Comparison of ENCODE assay signal across 1 cellular context in genomic region chr19:32971715-32972540, GRCh38.
A peak's percentile ranks its signal among the peaks of the same experiment; 100 is the strongest.
TF ChIP-seq lines count a peak whose summit lies in the region.

CEP89 (minus strand) TSS chr19:32971958; CDS start chr19:32971874, 84 bp downstream.
A gene with protein sequence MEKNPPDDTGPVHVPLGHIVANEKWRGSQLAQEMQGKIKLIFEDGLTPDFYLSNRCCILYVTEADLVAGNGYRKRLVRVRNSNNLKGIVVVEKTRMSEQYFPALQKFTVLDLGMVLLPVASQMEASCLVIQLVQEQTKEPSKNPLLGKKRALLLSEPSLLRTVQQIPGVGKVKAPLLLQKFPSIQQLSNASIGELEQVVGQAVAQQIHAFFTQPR (plus strand): TSS chr19:32972242. CDS start chr19:32973197, 955 bp downstream.

TF ChIP-seq in HepG2, 621 proteins besides CTCF, POLR2A, EP300 and RAD21 (continued from another document and continues in another):
- TF ChIP-seq TRAFD1 (CRISPR knock-in tag; IDR thresholded peaks at IDR 0.05; ENCODE audit: borderline replicate concordance) (no peak), ZNF225 (CRISPR knock-in tag; IDR thresholded peaks at IDR 0.05) (no peak), ZNF441 (CRISPR knock-in tag; IDR thresholded peaks at IDR 0.05; ENCODE audit: borderline replicate concordance) (no peak), SOX5 (CRISPR knock-in tag; IDR thresholded peaks at IDR 0.05; ENCODE audit: borderline replicate concordance) (0 out of 2 replicates have a peak, but pooled peaks have one; percentile 24), ZNF784 (CRISPR knock-in tag; IDR thresholded peaks at IDR 0.05; ENCODE audit: borderline replicate concordance) (peak; percentile 52; the same call in 1 of the 2 replicates), ZNF614 (CRISPR knock-in tag; IDR thresholded peaks at IDR 0.05; ENCODE audit: borderline replicate concordance) (0 out of 2 replicates have a peak, but pooled peaks have one; percentile 33), ARID5B (CRISPR knock-in tag; IDR thresholded peaks at IDR 0.05) (peak; percentile 43; the same call in 1 of the 2 replicates), MAFK (conservative IDR thresholded peaks at IDR 0.05 in 1 of 2, IDR thresholded peaks at IDR 0.05 in 1 of 2; ENCODE audit: low read length in 2 of 2) (no peak), PRDM15 (CRISPR knock-in tag; IDR thresholded peaks at IDR 0.05) (no peak), ZSCAN21 (CRISPR knock-in tag; IDR thresholded peaks at IDR 0.05; ENCODE audit: borderline replicate concordance) (peak; percentile 99), ZKSCAN1 (IDR thresholded peaks at IDR 0.05; ENCODE audit: low read length) (no peak; the same call in 1 of the 2 replicates), SIX1 (CRISPR knock-in tag; IDR thresholded peaks at IDR 0.05; ENCODE audit: borderline replicate concordance) (peak; percentile 97), ZNF33A (CRISPR knock-in tag; IDR thresholded peaks at IDR 0.05; ENCODE audit: borderline replicate concordance) (no peak), ARNT2 (CRISPR knock-in tag; IDR thresholded peaks at IDR 0.05; ENCODE audit: low read depth) (peak; percentile 99), ZNF251 (CRISPR knock-in tag; IDR thresholded peaks at IDR 0.05) (no peak), REST (IDR thresholded peaks at IDR 0.05; ENCODE audit: borderline replicate concordance in 1 of 2, low read depth in 1 of 2, low read length in 2 of 2) (no peak), ZNF768 (CRISPR knock-in tag; IDR thresholded peaks at IDR 0.05) (no peak), TARDBP (CRISPR knock-in tag; IDR thresholded peaks at IDR 0.05) (peak; percentile 92; the same call in 1 of the 2 replicates), ZBTB7A (CRISPR knock-in tag; IDR thresholded peaks at IDR 0.05) (0 out of 2 replicates have a peak, but pooled peaks have one; percentile 38), RARA (CRISPR knock-in tag; IDR thresholded peaks at IDR 0.05) (peak; percentile 86), MTF1 (CRISPR knock-in tag; IDR thresholded peaks at IDR 0.05) (no peak), MIXL1 (CRISPR knock-in tag; IDR thresholded peaks at IDR 0.05) (peak; percentile 51; the same call in 1 of the 2 replicates), TFE3 (CRISPR knock-in tag; IDR thresholded peaks at IDR 0.05) (no peak), KLF12 (CRISPR knock-in tag; IDR thresholded peaks at IDR 0.05; ENCODE audit: borderline replicate concordance) (peak; percentile 93), ZNF572 (CRISPR knock-in tag; IDR thresholded peaks at IDR 0.05) (0 out of 2 replicates have a peak, but pooled peaks have one; percentile 18), ZNF580 (CRISPR knock-in tag; IDR thresholded peaks at IDR 0.05; ENCODE audit: borderline replicate concordance, low read depth) (peak; percentile 62; the same call in 1 of the 2 replicates), ZUFSP (CRISPR knock-in tag; IDR thresholded peaks at IDR 0.05; ENCODE audit: borderline replicate concordance) (no peak), HOXA7 (CRISPR knock-in tag; IDR thresholded peaks at IDR 0.05) (no peak), ZNF230 (CRISPR knock-in tag; IDR thresholded peaks at IDR 0.05) (peak; percentile 50; the same call in 1 of the 2 replicates)
- TF ChIP-seq, protein P1, sequence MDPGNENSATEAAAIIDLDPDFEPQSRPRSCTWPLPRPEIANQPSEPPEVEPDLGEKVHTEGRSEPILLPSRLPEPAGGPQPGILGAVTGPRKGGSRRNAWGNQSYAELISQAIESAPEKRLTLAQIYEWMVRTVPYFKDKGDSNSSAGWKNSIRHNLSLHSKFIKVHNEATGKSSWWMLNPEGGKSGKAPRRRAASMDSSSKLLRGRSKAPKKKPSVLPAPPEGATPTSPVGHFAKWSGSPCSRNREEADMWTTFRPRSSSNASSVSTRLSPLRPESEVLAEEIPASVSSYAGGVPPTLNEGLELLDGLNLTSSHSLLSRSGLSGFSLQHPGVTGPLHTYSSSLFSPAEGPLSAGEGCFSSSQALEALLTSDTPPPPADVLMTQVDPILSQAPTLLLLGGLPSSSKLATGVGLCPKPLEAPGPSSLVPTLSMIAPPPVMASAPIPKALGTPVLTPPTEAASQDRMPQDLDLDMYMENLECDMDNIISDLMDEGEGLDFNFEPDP (CRISPR knock-in tag; conservative IDR thresholded peaks at IDR 0.05), result no peak
- TF ChIP-seq, protein P2, sequence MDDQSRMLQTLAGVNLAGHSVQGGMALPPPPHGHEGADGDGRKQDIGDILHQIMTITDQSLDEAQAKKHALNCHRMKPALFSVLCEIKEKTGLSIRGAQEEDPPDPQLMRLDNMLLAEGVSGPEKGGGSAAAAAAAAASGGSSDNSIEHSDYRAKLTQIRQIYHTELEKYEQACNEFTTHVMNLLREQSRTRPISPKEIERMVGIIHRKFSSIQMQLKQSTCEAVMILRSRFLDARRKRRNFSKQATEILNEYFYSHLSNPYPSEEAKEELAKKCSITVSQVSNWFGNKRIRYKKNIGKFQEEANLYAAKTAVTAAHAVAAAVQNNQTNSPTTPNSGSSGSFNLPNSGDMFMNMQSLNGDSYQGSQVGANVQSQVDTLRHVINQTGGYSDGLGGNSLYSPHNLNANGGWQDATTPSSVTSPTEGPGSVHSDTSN (CRISPR knock-in tag; IDR thresholded peaks at IDR 0.05; ENCODE audit: borderline replicate concordance), result peak; percentile 88; the same call in 1 of the 2 replicates
